In genomic region chr1:92476071-92476607, GRCh38 we compare ENCODE assay signal across 8 cellular contexts. TPM values are rescaled to one million over a fixed set of nuclear protein-coding genes. Genes with fewer than 3 reads are reported as not detected.
A peak's percentile ranks its signal among the peaks of the same experiment; 100 is the strongest.
DNase-seq lines count a peak whose midpoint lies in the region; ATAC-seq, FAIRE-seq and TF ChIP-seq lines count a peak whose summit lies in the region.

No MANE protein-coding gene starts in this region.

- H3K4me3 ChIP-seq in BLaER1 (no peak overlapping the region), MG63 (no peak overlapping the region), brain microvascular endothelial cell (ENCODE audit: low read depth, low read length) (no peak overlapping the region), psoas muscle (no peak overlapping the region)

- peaks cover 74% of the 10 kb centered on the region for H3K36me3 ChIP-seq in BLaER1
- H3K36me3 ChIP-seq in MG63 = no peaks in the 10 kb centered on the region
- no peaks in the 10 kb centered on the region for H3K36me3 ChIP-seq in brain microvascular endothelial cell (replicated peaks)
- H3K36me3 ChIP-seq in psoas muscle (ENCODE audit: insufficient read depth in 1 of 2, low read depth in 1 of 2) = no peaks in the 10 kb centered on the region

- no peak overlapping the region; the same call in 1 of the 2 replicates for H3K9ac ChIP-seq in BLaER1

- no peaks in the 10 kb centered on the region for H4K20me1 ChIP-seq in BLaER1

- H3K9me3 ChIP-seq in BLaER1 (peaks cover 9% of the 10 kb centered on the region), MG63 (no peaks in the 10 kb centered on the region), psoas muscle (no peaks in the 10 kb centered on the region)

- H3K4me1 ChIP-seq in BLaER1 (peaks cover 48% of the 10 kb centered on the region), psoas muscle (peaks cover 4% of the 10 kb centered on the region)

- H3K27ac ChIP-seq in BLaER1 = peak overlapping the region; percentile 77
- H3K27ac ChIP-seq in brain microvascular endothelial cell = no peak overlapping the region
- H3K27ac ChIP-seq in psoas muscle = no peak overlapping the region

- FAIRE-seq in frontal cortex (lab: Jason Lieb, UNC) = no peak

- intact Hi-C loops in psoas muscle (cut with DNase I) = no loop called here

- peak in 4 of 5 donors; percentile 39 to 80 (median 52) for DNase-seq in T-helper 1 cell
- DNase-seq in effector CD8-positive, alpha-beta T cell (lab: John Stamatoyannopoulos, UW) = peak; percentile 49
- DNase-seq in MG63 = no peak
- DNase-seq in frontal cortex (ENCODE audit: low spot score in 2 of 2) = no peak
- DNase-seq in brain microvascular endothelial cell = no peak
- DNase-seq in psoas muscle = no peak

- in situ Hi-C loops in brain microvascular endothelial cell (cut with HindIII; ENCODE audit: low pct_ligation_motif_present, low sequenced_read_pairs) = no loop called here

- H3K27me3 ChIP-seq in BLaER1 (no peaks in the 10 kb centered on the region), MG63 (peaks cover 6% of the 10 kb centered on the region), brain microvascular endothelial cell (replicated peaks) (peaks cover 20% of the 10 kb centered on the region), psoas muscle (ENCODE audit: insufficient read depth in 3 of 3, low read length in 2 of 3) (peaks cover 0 to 26% (median 13%) of the 10 kb centered on the region in 3 donors)

- TF ChIP-seq CTCF in brain microvascular endothelial cell (IDR thresholded peaks at IDR 0.05; ENCODE audit: low read depth, low read length, missing control alignments) (no peak), psoas muscle (IDR thresholded peaks at IDR 0.05) (no peak)

- peak; percentile 41 for ATAC-seq in GM21825 (IDR thresholded peaks at IDR 0.05; ENCODE audit: unreplicated experiment)
- ATAC-seq in psoas muscle = no peak

- WGBS in psoas muscle, 3 donors = 49 to 57% (median 50%) methylated on average over 11 of the region's 11 CpGs

- peak overlapping the region; percentile 54 for H3K4me2 ChIP-seq in BLaER1

RNA-seq across cellular contexts. Expression of gene GFI1, which starts 10.6 kb away (rescaled TPM):
- total RNA-seq in MG63 (2014; rRNA removed; shearing (Covaris generic); ENCODE audit: low replicate concordance) = not detected in 2 replicates
- not detected for total RNA-seq in frontal cortex
- under 1 TPM in 3 of 4 donors, not detected in 1; 0.17 to 0.36 (median 0.20) TPM for total RNA-seq in psoas muscle
- polyA plus RNA-seq in psoas muscle = under 1 TPM in 2 of 3 donors, not detected in 1; 0.01 to 0.05 TPM

Comparison
In these comparisons a context has a peak if more than half of its experiments do, and no peak if none do; other contexts are left out.
1. DNase-seq: peak in T-helper 1 cell (4 of 5) and effector CD8-positive, alpha-beta T cell (single experiment); none in MG63 (single experiment), frontal cortex (0 of 2), brain microvascular endothelial cell (single experiment) and psoas muscle (0 of 2).